ENCODE assay signal across 17 cellular contexts in genomic region chr6:71028877-71029252, GRCh38.
DNase-seq lines count a peak whose midpoint lies in the region; ATAC-seq and TF ChIP-seq lines count a peak whose summit lies in the region.
"Had no signal": no experiment of that assay in that cellular context is flagged by ENCODE, and none has a peak within 500 bp of the region (broad histone marks: within the 10 kb centered on the region; RNA-seq: fewer than 3 reads in every experiment).

No MANE protein-coding gene starts in this region.

- intact Hi-C loops in activated CD4-positive, alpha-beta T cell treated with anti-CD3 and anti-CD28 coated beads for 36 hours (cut with DNase I, micrococcal nuclease), result no loop called here
- intact Hi-C loops in activated CD8-positive, alpha-beta T cell treated with anti-CD3 and anti-CD28 coated beads for 36 hours (cut with micrococcal nuclease), result no loop called here

- H2AFZ ChIP-seq in H9 (ENCODE audit: low read length), result no peak overlapping the region

- H3K27ac Mint-ChIP-seq in H9, result peak overlapping the region in 2 of 3 experiments; percentile 37 to 82; a peak in 3 of 7 replicates
- H3K27ac Mint-ChIP-seq in WTC11, result no peak overlapping the region
- no peak overlapping the region for H3K27ac Mint-ChIP-seq in activated CD4-positive, alpha-beta T cell treated with anti-CD3 and anti-CD28 coated beads for 36 hours
- H3K27ac Mint-ChIP-seq in activated CD8-positive, alpha-beta T cell treated with anti-CD3 and anti-CD28 coated beads for 36 hours, result no peak overlapping the region
- H3K27ac Mint-ChIP-seq: CD4-positive, alpha-beta T cell; HFFc6; IgD-negative memory B cell had no signal

- no CpG with 5 or more reads among the region's 4 CpGs for WGBS in H9 (ENCODE audit: extremely low coverage, insufficient read length, low lambda C conversion rate)

- DNase-seq in H9 (no peak), WTC11 (ENCODE audit: low spot score) (no peak), choroid plexus epithelial cell (ENCODE audit: low read depth) (peak; percentile 74), foreskin keratinocyte (peak in 1 of 2 donors; percentile 37)
- no peak for DNase-seq in activated CD4-positive, alpha-beta T cell treated with anti-CD3 and anti-CD28 coated beads for 36 hours
- no peak for DNase-seq in activated CD8-positive, alpha-beta T cell treated with anti-CD3 and anti-CD28 coated beads for 36 hours
- DNase-seq: ACHN; Calu3; CD4-positive, alpha-beta T cell; DMS 273 treated with DMSO at 0.1 percent for 48 hours; GOT3; HCEC 1CT; HFFc6 had no signal

- TF ChIP-seq CTCF in H9 (conservative IDR thresholded peaks at IDR 0.05) (0 out of 3 replicates have a peak, but pooled peaks have one; percentile 20), WTC11 (IDR thresholded peaks at IDR 0.05) (no peak), choroid plexus epithelial cell (conservative IDR thresholded peaks at IDR 0.05; ENCODE audit: low read depth, low read length) (peak; percentile 58), foreskin keratinocyte (conservative IDR thresholded peaks at IDR 0.05) (no peak)
- TF ChIP-seq CTCF in activated CD8-positive, alpha-beta T cell treated with anti-CD3 and anti-CD28 coated beads for 36 hours (IDR thresholded peaks at IDR 0.05), result no peak

- POLR2A ChIA-PET in WTC11 (lab: Charles Lee), result no interaction called here
- POLR2A ChIA-PET in activated CD4-positive, alpha-beta T cell treated with anti-CD3 and anti-CD28 coated beads for 36 hours (lab: Charles Lee), result no interaction called here
- POLR2A ChIA-PET in activated CD8-positive, alpha-beta T cell treated with anti-CD3 and anti-CD28 coated beads for 36 hours (lab: Charles Lee), result no interaction called here

- H2BK12ac ChIP-seq in H9 (ENCODE audit: insufficient read length, low read depth, low read length), result no peak overlapping the region

- H3K4me1 Mint-ChIP-seq in H9 (peaks cover 13 to 18% of the 10 kb centered on the region in 2 experiments), WTC11 (peaks cover 17% of the 10 kb centered on the region)
- no peaks in the 10 kb centered on the region for H3K4me1 Mint-ChIP-seq in activated CD4-positive, alpha-beta T cell treated with anti-CD3 and anti-CD28 coated beads for 36 hours
- H3K4me1 Mint-ChIP-seq in activated CD8-positive, alpha-beta T cell treated with anti-CD3 and anti-CD28 coated beads for 36 hours (ENCODE audit: low read depth), result no peaks in the 10 kb centered on the region
- H3K4me1 Mint-ChIP-seq: IgD-negative memory B cell had no signal

- no peak overlapping the region for H3K4ac ChIP-seq in H9 (ENCODE audit: low read depth, low read length)

- CTCF ChIA-PET in WTC11 (lab: Charles Lee), result interaction anchor here (0.6 to 1.5 kb wide), 8 partner anchors 11 to 808 kb away, joined by 3 to 4 read pairs (median 3); no protein-coding TSS in a partner anchor
- CTCF ChIA-PET in activated CD4-positive, alpha-beta T cell treated with anti-CD3 and anti-CD28 coated beads for 36 hours (lab: Charles Lee), result interaction anchor here (0.7 kb wide), 1 partner anchor 25 kb away, joined by 3 read pairs; no protein-coding TSS in a partner anchor
- CTCF ChIA-PET in activated CD8-positive, alpha-beta T cell treated with anti-CD3 and anti-CD28 coated beads for 36 hours (lab: Charles Lee), result no interaction called here

- H2BK20ac ChIP-seq in H9 (ENCODE audit: low read depth, low read length, poor library complexity, severe bottlenecking), result no peak overlapping the region

- no peaks in the 10 kb centered on the region for H3K79me1 ChIP-seq in H9 (ENCODE audit: insufficient read depth, low read depth, low read length, poor library complexity, severe bottlenecking)

- H3K23me2 ChIP-seq in H9 (ENCODE audit: insufficient read length, low read depth, low read length, poor library complexity, severe bottlenecking), result no peaks in the 10 kb centered on the region

- H3K4me3 Mint-ChIP-seq in H9 (no peak overlapping the region), WTC11 (no peak overlapping the region)
- H3K4me3 Mint-ChIP-seq in activated CD4-positive, alpha-beta T cell treated with anti-CD3 and anti-CD28 coated beads for 36 hours, result no peak overlapping the region
- H3K4me3 Mint-ChIP-seq in activated CD8-positive, alpha-beta T cell treated with anti-CD3 and anti-CD28 coated beads for 36 hours, result no peak overlapping the region
- H3K4me3 Mint-ChIP-seq: CD4-positive, alpha-beta T cell; HFFc6; IgD-negative memory B cell had no signal

- no peak overlapping the region for H3T11ph ChIP-seq in H9 (ENCODE audit: low read length)

- no peak overlapping the region for H4K8ac ChIP-seq in H9 (replicated peaks; ENCODE audit: insufficient read length, low read depth, low read length)

- H4K5ac ChIP-seq in H9 (ENCODE audit: insufficient read length, low read depth, low read length), result no peak overlapping the region

- H3K4me1 ChIP-seq in H9 (ENCODE audit: insufficient read depth, low read length), result no peaks in the 10 kb centered on the region
- no peaks in the 10 kb centered on the region for H3K4me1 ChIP-seq in foreskin keratinocyte
- H3K4me1 ChIP-seq: BLaER1 treated with 17β-estradiol and CSF1 and Interleukin-3, amounts not matched to agents 10 nM and 100 nM had no signal

- H3K36me3 Mint-ChIP-seq in H9 (ENCODE audit: insufficient read depth in 1 of 3, low read depth in 3 of 3) (0 out of 7 replicates have a peak, but pooled peaks cover 0 to 1% (median 0%) of the 10 kb centered on the region in 3 experiments), WTC11 (no peaks in the 10 kb centered on the region)
- H3K36me3 Mint-ChIP-seq in activated CD4-positive, alpha-beta T cell treated with anti-CD3 and anti-CD28 coated beads for 36 hours (ENCODE audit: low read depth), result no peaks in the 10 kb centered on the region
- no peaks in the 10 kb centered on the region for H3K36me3 Mint-ChIP-seq in activated CD8-positive, alpha-beta T cell treated with anti-CD3 and anti-CD28 coated beads for 36 hours (ENCODE audit: low read depth)

- H2AK5ac ChIP-seq in H9 (ENCODE audit: insufficient read length, low read length), result no peak overlapping the region

- no peak overlapping the region for H2BK5ac ChIP-seq in H9 (ENCODE audit: insufficient read length, low read length)

- H3K18ac ChIP-seq in H9 (ENCODE audit: insufficient read length, low read depth, low read length), result no peak overlapping the region

- H3K79me2 ChIP-seq in H9 (ENCODE audit: insufficient read depth, low read length), result no peaks in the 10 kb centered on the region

- H3K27ac ChIP-seq in H9 (ENCODE audit: insufficient read length, low read depth, low read length), result no peak overlapping the region
- no peak overlapping the region for H3K27ac ChIP-seq in foreskin keratinocyte
- H3K27ac ChIP-seq: BLaER1 treated with 17β-estradiol and CSF1 and Interleukin-3, amounts not matched to agents 10 nM and 100 nM had no signal

- no peak overlapping the region for H4K91ac ChIP-seq in H9 (ENCODE audit: insufficient read length, low read depth, low read length)

- no peak overlapping the region for H3K4me3 ChIP-seq in choroid plexus epithelial cell (ENCODE audit: low read depth, low read length)
- H3K4me3 ChIP-seq: BLaER1 treated with 17β-estradiol and CSF1 and Interleukin-3, amounts not matched to agents 10 nM and 100 nM had no signal

- H3K9ac ChIP-seq in H9 (ENCODE audit: extremely low read depth, insufficient read length, low read length), result no peak overlapping the region
- H3K9ac ChIP-seq: BLaER1 treated with 17β-estradiol and CSF1 and Interleukin-3, amounts not matched to agents 10 nM and 100 nM had no signal

- no peak overlapping the region for H2BK15ac ChIP-seq in H9 (ENCODE audit: low read depth, low read length)

- no peak overlapping the region for H3K23ac ChIP-seq in H9 (ENCODE audit: insufficient read length, low read depth, low read length)

- no peak overlapping the region for H2BK120ac ChIP-seq in H9 (ENCODE audit: low read depth, low read length, poor library complexity, severe bottlenecking)

- H3K9me3 Mint-ChIP-seq in H9 (no peaks in the 10 kb centered on the region; a peak in 1 of 5 replicates), WTC11 (no peaks in the 10 kb centered on the region)
- H3K9me3 Mint-ChIP-seq in activated CD4-positive, alpha-beta T cell treated with anti-CD3 and anti-CD28 coated beads for 36 hours (ENCODE audit: low read depth), result no peaks in the 10 kb centered on the region
- H3K9me3 Mint-ChIP-seq in activated CD8-positive, alpha-beta T cell treated with anti-CD3 and anti-CD28 coated beads for 36 hours, result no peaks in the 10 kb centered on the region
- H3K9me3 Mint-ChIP-seq: CD4-positive, alpha-beta T cell; HFFc6; IgD-negative memory B cell had no signal

- H3K27me3 Mint-ChIP-seq in H9 (ENCODE audit: low read depth) (no peaks in the 10 kb centered on the region; the same call in 1 of the 2 replicates), WTC11 (ENCODE audit: low read depth) (no peaks in the 10 kb centered on the region)
- H3K27me3 Mint-ChIP-seq in activated CD4-positive, alpha-beta T cell treated with anti-CD3 and anti-CD28 coated beads for 36 hours, result peaks cover 10% of the 10 kb centered on the region
- peaks cover 4% of the 10 kb centered on the region for H3K27me3 Mint-ChIP-seq in activated CD8-positive, alpha-beta T cell treated with anti-CD3 and anti-CD28 coated beads for 36 hours

- H3K56ac ChIP-seq in H9 (ENCODE audit: insufficient read length, low read depth, low read length), result no peak overlapping the region

- H4K20me1 ChIP-seq in H9 (ENCODE audit: control insufficient read depth, insufficient read depth, insufficient read length), result no peaks in the 10 kb centered on the region
- H4K20me1 ChIP-seq: BLaER1 treated with 17β-estradiol and CSF1 and Interleukin-3, amounts not matched to agents 10 nM and 100 nM had no signal

- no peak overlapping the region for H3K14ac ChIP-seq in H9 (ENCODE audit: insufficient read depth, low read length)

- H3K27me3 ChIP-seq in H9 (ENCODE audit: insufficient read depth, low read length), result no peaks in the 10 kb centered on the region
- no peaks in the 10 kb centered on the region for H3K27me3 ChIP-seq in foreskin keratinocyte
- H3K27me3 ChIP-seq: BLaER1 treated with 17β-estradiol and CSF1 and Interleukin-3, amounts not matched to agents 10 nM and 100 nM had no signal

- peak; percentile 34 for ATAC-seq in WTC11
- ATAC-seq in foreskin keratinocyte, result peak; percentile 63
- ATAC-seq in activated CD4-positive, alpha-beta T cell treated with anti-CD3 and anti-CD28 coated beads for 36 hours, result no peak
- no peak for ATAC-seq in GM19467 (IDR thresholded peaks at IDR 0.05; ENCODE audit: unreplicated experiment)
- no peak for ATAC-seq in activated CD8-positive, alpha-beta T cell treated with anti-CD3 and anti-CD28 coated beads for 36 hours
- no peak for ATAC-seq in HG02938 (IDR thresholded peaks at IDR 0.05; ENCODE audit: unreplicated experiment)

- no peaks in the 10 kb centered on the region for H3K9me3 ChIP-seq in H9 (ENCODE audit: control insufficient read depth, low read depth, low read length)
- H3K9me3 ChIP-seq: BLaER1 treated with 17β-estradiol and CSF1 and Interleukin-3, amounts not matched to agents 10 nM and 100 nM had no signal

- H3K4me2 ChIP-seq in H9 (ENCODE audit: insufficient read depth, insufficient read length, low read length), result no peak overlapping the region
- H3K4me2 ChIP-seq: BLaER1 treated with 17β-estradiol and CSF1 and Interleukin-3, amounts not matched to agents 10 nM and 100 nM had no signal

TF ChIP-seq in WTC11, 78 proteins besides CTCF, POLR2A, EP300 and RAD21:
- TF ChIP-seq ZNF219 (CRISPR knock-in tag; IDR thresholded peaks at IDR 0.05; ENCODE audit: borderline replicate concordance), result no peak
- no peak for TF ChIP-seq PRRX2 (CRISPR knock-in tag; IDR thresholded peaks at IDR 0.05)
- no peak for TF ChIP-seq CREB1 (CRISPR knock-in tag; IDR thresholded peaks at IDR 0.05)

Comparison
In these comparisons a context has a peak if more than half of its experiments do, and no peak if none do; other contexts are left out.
1. H3K27ac Mint-ChIP-seq: peak in H9 (2 of 3); none in WTC11 (single experiment), activated CD4-positive, alpha-beta T cell treated with anti-CD3 and anti-CD28 coated beads for 36 hours (single experiment) and activated CD8-positive, alpha-beta T cell treated with anti-CD3 and anti-CD28 coated beads for 36 hours (single experiment).
2. CTCF ChIP-seq: peak in H9 (single experiment) and choroid plexus epithelial cell (single experiment); none in WTC11 (single experiment), foreskin keratinocyte (single experiment) and activated CD8-positive, alpha-beta T cell treated with anti-CD3 and anti-CD28 coated beads for 36 hours (single experiment).
3. ATAC-seq: peak in WTC11 (single experiment) and foreskin keratinocyte (single experiment); none in activated CD4-positive, alpha-beta T cell treated with anti-CD3 and anti-CD28 coated beads for 36 hours (single experiment), GM19467 (single experiment), activated CD8-positive, alpha-beta T cell treated with anti-CD3 and anti-CD28 coated beads for 36 hours (single experiment) and HG02938 (single experiment).